8 cellular contexts compared by ENCODE assay signal in the genomic region with DNA sequence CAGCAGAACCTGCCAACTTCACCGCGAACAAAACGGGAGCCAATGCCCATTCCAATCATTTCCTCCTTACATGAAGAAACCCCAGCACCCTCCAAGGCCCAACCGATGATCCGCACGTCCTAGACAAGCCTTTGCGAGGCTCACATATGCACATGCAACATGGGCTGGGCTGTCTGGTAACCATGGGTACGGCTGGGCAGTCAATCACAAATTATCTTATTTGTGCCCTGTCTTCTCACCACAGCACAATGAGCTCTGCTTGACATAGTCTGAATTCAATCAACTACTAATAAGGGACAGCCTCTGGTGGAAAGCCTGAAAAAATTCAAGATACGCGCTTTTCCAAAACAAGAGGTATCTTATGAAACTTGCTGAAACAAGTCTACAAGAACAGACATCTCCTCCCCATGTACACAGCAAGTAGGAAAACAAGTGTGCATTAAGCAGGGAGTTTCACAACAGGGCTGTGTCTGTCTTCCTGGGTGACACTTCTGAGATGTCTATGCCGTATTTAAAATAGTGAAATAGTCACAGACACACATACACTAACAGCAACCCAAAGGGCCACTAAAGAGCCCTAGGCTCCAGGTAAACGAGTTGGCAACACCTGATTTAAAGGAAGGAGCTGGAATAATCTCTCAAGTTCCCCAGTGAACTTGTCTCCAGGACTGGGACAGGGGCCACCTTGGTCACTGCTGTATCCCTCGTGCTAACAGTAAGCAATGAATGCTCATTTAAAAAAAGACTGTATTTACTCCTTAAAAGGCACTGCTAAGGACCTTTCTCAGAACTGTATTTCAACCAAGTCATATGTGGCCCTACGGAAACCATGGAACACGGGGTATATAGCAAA. TPM values are rescaled to one million over a fixed set of nuclear protein-coding genes. Genes with fewer than 3 reads are reported as not detected.
DNase-seq lines count a peak whose midpoint lies in the region; ATAC-seq, FAIRE-seq and TF ChIP-seq lines count a peak whose summit lies in the region.

No MANE protein-coding gene starts in this region.

- H3K4me2 ChIP-seq in MM.1S (ENCODE audit: low read depth, low read length) (peak overlapping the region; percentile 88), astrocyte (ENCODE audit: low read length) (peak overlapping the region; percentile 91)

- H3K36me3 ChIP-seq in MM.1S (replicated peaks; ENCODE audit: insufficient read depth, low read length) = no peaks in the 10 kb centered on the region
- no peaks in the 10 kb centered on the region for H3K36me3 ChIP-seq in astrocyte (ENCODE audit: insufficient read depth, low read length)
- no peaks in the 10 kb centered on the region for H3K36me3 ChIP-seq in thoracic aorta

- peak overlapping the region; percentile 98 for H3K27ac Mint-ChIP-seq in astrocyte (ENCODE audit: unreplicated experiment)

- H3K9ac ChIP-seq in MM.1S (ENCODE audit: low read length) (peak overlapping the region; percentile 95), astrocyte (ENCODE audit: low read length) (peak overlapping the region; percentile 96)

- H3K27me3 Mint-ChIP-seq in astrocyte (ENCODE audit: low read depth, unreplicated experiment) = no peaks in the 10 kb centered on the region

- H3K27ac ChIP-seq in MM.1S (ENCODE audit: low read length) (peak overlapping the region; percentile 83; the same call in 1 of the 2 replicates), astrocyte (ENCODE audit: low read depth, low read length) (peak overlapping the region; percentile 83), thoracic aorta (peak overlapping the region; percentile 96)

- H2AFZ ChIP-seq in MM.1S (ENCODE audit: low read length) (no peak overlapping the region), astrocyte (ENCODE audit: low read depth, low read length) (no peak overlapping the region)

- H4K20me1 ChIP-seq in MM.1S (ENCODE audit: insufficient read depth, low read length) = peaks cover 52% of the 10 kb centered on the region
- peaks cover 88% of the 10 kb centered on the region for H4K20me1 ChIP-seq in astrocyte (ENCODE audit: insufficient read depth, low read length)

- peaks cover 8% of the 10 kb centered on the region; the same call in 1 of the 2 replicates for H3F3A ChIP-seq in MM.1S (ENCODE audit: insufficient read depth, low read length)

- no peak for FAIRE-seq in astrocyte (lab: Jason Lieb, UNC)

- no peak for TF ChIP-seq CTCF in MM.1S (IDR thresholded peaks at IDR 0.05; ENCODE audit: low read length)
- no peak for TF ChIP-seq CTCF in astrocyte (IDR thresholded peaks at IDR 0.05; ENCODE audit: insufficient read depth, low read depth, low read length)
- no peak for TF ChIP-seq CTCF in thoracic aorta (IDR thresholded peaks at IDR 0.05)

- peaks cover 13% of the 10 kb centered on the region for H3K4me1 ChIP-seq in MM.1S (ENCODE audit: low read length)
- peaks cover 49% of the 10 kb centered on the region for H3K4me1 ChIP-seq in astrocyte (ENCODE audit: insufficient read depth, low read length)
- H3K4me1 ChIP-seq in thoracic aorta (ENCODE audit: control insufficient read depth in 1 of 2, low read depth in 2 of 2) = peaks cover 60 to 81% of the 10 kb centered on the region in 2 donors

- no peak for ATAC-seq in thoracic aorta (ENCODE audit: insufficient number of reproducible peaks, low FRiP score, low read depth)
- ATAC-seq in HG02884 (IDR thresholded peaks at IDR 0.05; ENCODE audit: unreplicated experiment) = no peak
- no peak for ATAC-seq in GM19395 (IDR thresholded peaks at IDR 0.05; ENCODE audit: unreplicated experiment)

- H3K4me3 Mint-ChIP-seq in astrocyte (ENCODE audit: unreplicated experiment) = peak overlapping the region; percentile 97

- no peaks in the 10 kb centered on the region for H3K27me3 ChIP-seq in MM.1S (replicated peaks; ENCODE audit: insufficient read depth, low read length)
- H3K27me3 ChIP-seq in astrocyte (ENCODE audit: insufficient read depth, low read length) = no peaks in the 10 kb centered on the region
- H3K27me3 ChIP-seq in thoracic aorta (replicated peaks; ENCODE audit: insufficient read depth) = no peaks in the 10 kb centered on the region

- no peaks in the 10 kb centered on the region for H3K9me2 ChIP-seq in MM.1S (replicated peaks; ENCODE audit: insufficient read depth, low read length)

- H3K4me3 ChIP-seq in MM.1S (ENCODE audit: low read length) (peak overlapping the region; percentile 82), astrocyte (ENCODE audit: insufficient read depth, low read depth, low read length) (peak overlapping the region; percentile 82), thoracic aorta (peak overlapping the region; percentile 97)

- H3K79me2 ChIP-seq in MM.1S (ENCODE audit: low read length) (peaks cover 94% of the 10 kb centered on the region), astrocyte (ENCODE audit: insufficient read depth, low read length) (peaks cover 98% of the 10 kb centered on the region)

- H3K9me3 ChIP-seq in MM.1S (replicated peaks; ENCODE audit: insufficient read depth, low read length) (no peaks in the 10 kb centered on the region), astrocyte (ENCODE audit: insufficient read depth, low read depth, low read length) (no peaks in the 10 kb centered on the region), thoracic aorta (no peaks in the 10 kb centered on the region)

- H3K9me3 Mint-ChIP-seq in astrocyte (ENCODE audit: unreplicated experiment) = no peaks in the 10 kb centered on the region

- DNase-seq in EL (peak; percentile 48), MM.1S (no peak), astrocyte (ENCODE audit: low read depth) (peak; percentile 42), kidney tubule cell (ENCODE audit: low spot score) (peak; percentile 64), thoracic aorta (ENCODE audit: low spot score) (no peak), SHP77 treated with DMSO at 0.1 percent for 48 hours (lab: John Stamatoyannopoulos, UW) (no peak)

- H3K4me1 Mint-ChIP-seq in astrocyte (ENCODE audit: low read depth, unreplicated experiment) = peaks cover 40% of the 10 kb centered on the region

- H3K36me3 Mint-ChIP-seq in astrocyte (ENCODE audit: low read depth, unreplicated experiment) = peaks cover 4% of the 10 kb centered on the region

RNA-seq across cellular contexts. Expression of gene DIDO1, which starts 1.5 kb away (rescaled TPM):
- 39.0 and 39.2 TPM in 2 replicates for total RNA-seq in astrocyte
- 10 to 100 TPM; 63.8 to 80.4 TPM for total RNA-seq in thoracic aorta

RNA-seq across cellular contexts. Expression of gene GID8, which starts 13.2 kb away (rescaled TPM):
- total RNA-seq in astrocyte = 37.1 and 37.3 TPM in 2 replicates
- total RNA-seq in thoracic aorta = 10 to 100 TPM; 29.1 to 30.3 TPM

RNA-seq across cellular contexts. Expression of gene SLC17A9, which starts 27.7 kb away (rescaled TPM):
- total RNA-seq in astrocyte = 11.6 and 12.4 TPM in 2 replicates
- total RNA-seq in thoracic aorta = 10 to 100 TPM; 17.9 to 18.8 TPM

Comparison
In these comparisons a context has a peak if more than half of its experiments do, and no peak if none do; other contexts are left out.
1. DNase-seq: peak in EL (single experiment), astrocyte (single experiment) and kidney tubule cell (single experiment); none in MM.1S (single experiment), thoracic aorta (single experiment) and SHP77 treated with DMSO at 0.1 percent for 48 hours (single experiment).
2. Peak in every context shown above with its lines, with median percentiles within 50 percentile points of each other: H3K27ac ChIP-seq and H3K4me3 ChIP-seq.